In the genomic region with DNA sequence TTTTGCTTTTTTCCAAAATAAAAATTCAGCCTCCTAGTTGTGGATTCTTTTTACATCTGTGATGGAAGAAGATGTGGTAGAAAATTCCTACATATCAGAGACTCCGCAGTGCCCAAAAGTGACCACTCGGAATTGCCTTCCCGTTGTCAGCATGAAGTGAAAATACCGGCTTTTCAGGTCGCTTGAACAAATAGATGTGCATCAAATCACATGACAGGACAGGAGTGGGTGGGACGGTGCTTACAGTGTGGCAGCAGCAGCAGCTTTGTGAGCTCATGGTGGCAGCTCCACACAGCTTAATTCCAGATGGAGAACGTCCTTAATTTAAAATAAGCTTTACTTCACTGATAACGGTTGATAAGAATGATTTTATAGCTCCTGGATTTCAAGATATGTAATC, we compare ENCODE assay signal across 29 cellular contexts. TPM values are rescaled to one million over a fixed set of nuclear protein-coding genes. Genes with fewer than 3 reads are reported as not detected.
DNase-seq lines count a peak whose midpoint lies in the region; ATAC-seq and TF ChIP-seq lines count a peak whose summit lies in the region.
"Had no signal": no experiment of that assay in that cellular context is flagged by ENCODE, and none has a peak within 500 bp of the region (broad histone marks: within the 10 kb centered on the region; RNA-seq: fewer than 3 reads in every experiment).

No MANE protein-coding gene starts in this region.

- TF ChIP-seq CTCF in VCaP (conservative IDR thresholded peaks at IDR 0.05) (no peak), neural crest cell (conservative IDR thresholded peaks at IDR 0.05) (peak; percentile 14), upper lobe of right lung (IDR thresholded peaks at IDR 0.05) (no peak)

- no peak overlapping the region for H3K4me3 ChIP-seq in upper lobe of right lung
- H3K4me3 ChIP-seq: Peyer's patch, vagina had no signal

- peaks cover 3% of the 10 kb centered on the region for H3K27me3 Mint-ChIP-seq in neural crest cell (ENCODE audit: low read depth)

- peaks cover 8% of the 10 kb centered on the region for H3K27me3 ChIP-seq in upper lobe of right lung
- H3K27me3 ChIP-seq: foreskin keratinocyte, Peyer's patch, vagina had no signal

- no peaks in the 10 kb centered on the region for H3K9me3 Mint-ChIP-seq in neural crest cell
- H3K9me3 Mint-ChIP-seq: activated naive CD4-positive, alpha-beta T cell treated with anti-CD3 and anti-CD28 coated beads, Interleukin-2, amount 10 ng/mL, durations not matched to agents 7 days and 5 days; activated T-cell treated with anti-CD3 and anti-CD28 coated beads, Interleukin-2, amount 50 U/mL, for 72 hours; naive B cell had no signal

- H3K4me3 Mint-ChIP-seq in neural crest cell, result no peak overlapping the region
- H3K4me3 Mint-ChIP-seq: activated naive CD4-positive, alpha-beta T cell treated with anti-CD3 and anti-CD28 coated beads, Interleukin-2, amount 10 ng/mL, durations not matched to agents 7 days and 5 days; activated T-cell treated with anti-CD3 and anti-CD28 coated beads, Interleukin-2, amount 50 U/mL, for 72 hours; naive B cell had no signal

- H3K4me1 Mint-ChIP-seq in neural crest cell, result no peaks in the 10 kb centered on the region
- H3K4me1 Mint-ChIP-seq: activated naive CD4-positive, alpha-beta T cell treated with anti-CD3 and anti-CD28 coated beads, Interleukin-2, amount 10 ng/mL, durations not matched to agents 7 days and 5 days; naive B cell had no signal

- H3K9me3 ChIP-seq in upper lobe of right lung, result no peaks in the 10 kb centered on the region
- H3K9me3 ChIP-seq: Peyer's patch, vagina had no signal

- H3K4me1 ChIP-seq in upper lobe of right lung, result no peaks in the 10 kb centered on the region
- H3K4me1 ChIP-seq: foreskin keratinocyte, Peyer's patch, vagina had no signal

- H3K36me3 Mint-ChIP-seq in neural crest cell (ENCODE audit: low read depth), result no peaks in the 10 kb centered on the region
- H3K36me3 Mint-ChIP-seq: activated naive CD4-positive, alpha-beta T cell treated with anti-CD3 and anti-CD28 coated beads, Interleukin-2, amount 10 ng/mL, durations not matched to agents 7 days and 5 days; naive B cell had no signal

- H3K27ac ChIP-seq in VCaP (peak overlapping the region; percentile 93), upper lobe of right lung (no peak overlapping the region)
- H3K27ac ChIP-seq: epithelial cell of prostate, foreskin keratinocyte, Peyer's patch, vagina had no signal

- H3K36me3 ChIP-seq in upper lobe of right lung, result no peaks in the 10 kb centered on the region
- H3K36me3 ChIP-seq: Peyer's patch had no signal

- H3K27ac Mint-ChIP-seq in neural crest cell (ENCODE audit: unreplicated experiment), result no peak overlapping the region
- H3K27ac Mint-ChIP-seq: activated naive CD4-positive, alpha-beta T cell treated with anti-CD3 and anti-CD28 coated beads, Interleukin-2, amount 10 ng/mL, durations not matched to agents 7 days and 5 days; activated T-cell treated with anti-CD3 and anti-CD28 coated beads, Interleukin-2, amount 50 U/mL, for 72 hours; naive B cell had no signal

- ATAC-seq in HG03469 (IDR thresholded peaks at IDR 0.05; ENCODE audit: unreplicated experiment) (no peak), upper lobe of right lung (no peak), GM21447 (IDR thresholded peaks at IDR 0.05; ENCODE audit: unreplicated experiment) (no peak)
- ATAC-seq: activated T-cell treated with anti-CD3 and anti-CD28 coated beads, Interleukin-2, amount 50 U/mL, for 72 hours; foreskin keratinocyte; right cardiac atrium had no signal

- intact Hi-C loops in upper lobe of right lung (cut with DNase I), result no loop called here

- DNase-seq in DMS53 (lab: John Stamatoyannopoulos, UW), result peak; percentile 91
- peak in 2 of 3 experiments; percentile 71 to 88 for DNase-seq in NCI-H1417 (lab: John Stamatoyannopoulos, UW)
- DNase-seq in neural crest cell (ENCODE audit: low read depth, low spot score), result no peak
- no peak for DNase-seq in activated CD4-positive, CD25-positive, alpha-beta regulatory T cell (lab: John Stamatoyannopoulos, UW)
- no peak for DNase-seq in upper lobe of right lung
- DNase-seq: ACHN; activated CD4-positive, alpha-beta T cell treated with anti-CD3 and anti-CD28 coated beads for 1 hour; activated naive CD4-positive, alpha-beta T cell treated with anti-CD3 and anti-CD28 coated beads, Interleukin-2, amount 10 ng/mL, durations not matched to agents 7 days and 5 days; activated T-cell treated with anti-CD3 and anti-CD28 coated beads, Interleukin-2, amount 50 U/mL, for 72 hours; anterior cingulate cortex; C1 segment of cervical spinal cord; caudate nucleus; DMS 273 treated with DMSO at 0.1 percent for 48 hours; foreskin keratinocyte; H7; naive B cell; NCI-H1436 treated with DMSO at 0.1 percent for 48 hours; Peyer's patch; right cardiac atrium; stimulated activated CD8-positive, alpha-beta memory T cell treated with anti-CD3 and anti-CD28 coated beads, Interleukin-4, amount 100 ng/mL, for 48 hours; T1000 had no signal

RNA-seq across cellular contexts. Expression of a gene that starts 20.3 kb away (rescaled TPM):
- 9.0 and 9.1 TPM in 2 replicates for total RNA-seq in neural crest cell
- not detected for total RNA-seq in upper lobe of right lung
- total RNA-seq: activated T-cell treated with anti-CD3 and anti-CD28 coated beads, Interleukin-2, amount 50 U/mL, for 72 hours; dermis microvascular lymphatic vessel endothelial cell; foreskin keratinocyte; lung microvascular endothelial cell; osteoblast; Peyer's patch had no signal

Comparison
In these comparisons a context has a peak if more than half of its experiments do, and no peak if none do; other contexts are left out.
1. DNase-seq: peak in DMS53 (single experiment) and NCI-H1417 (2 of 3); none in neural crest cell (single experiment), activated CD4-positive, CD25-positive, alpha-beta regulatory T cell (0 of 4) and upper lobe of right lung (single experiment).